ENCODE assay signal across 8 cellular contexts in genomic region chr6:28658475-28659249, GRCh38.
DNase-seq lines count a peak whose midpoint lies in the region; ATAC-seq and TF ChIP-seq lines count a peak whose summit lies in the region.

No MANE protein-coding gene starts in this region.

- no peak for DNase-seq in CD4-positive, CD25-positive, alpha-beta regulatory T cell
- DNase-seq in adipocyte (ENCODE audit: low read depth) (peak; percentile 47), left lung (no peak), colonic mucosa (no peak), NCI-H446 (lab: John Stamatoyannopoulos, UW) (no peak), COLO668 (lab: John Stamatoyannopoulos, UW; ENCODE audit: unreplicated experiment) (no peak)

- H3K9me3 ChIP-seq in CD4-positive, CD25-positive, alpha-beta regulatory T cell (ENCODE audit: control insufficient read depth in 2 of 2, low read length in 2 of 2), result no peaks in the 10 kb centered on the region
- H3K9me3 ChIP-seq in HUES48 (ENCODE audit: control insufficient read depth, insufficient read depth, low read length), result no peaks in the 10 kb centered on the region
- no peaks in the 10 kb centered on the region for H3K9me3 ChIP-seq in adipocyte (ENCODE audit: control insufficient read depth, low read length)
- no peaks in the 10 kb centered on the region for H3K9me3 ChIP-seq in left lung
- no peaks in the 10 kb centered on the region for H3K9me3 ChIP-seq in colonic mucosa

- H3K4me1 ChIP-seq in CD4-positive, CD25-positive, alpha-beta regulatory T cell (ENCODE audit: control insufficient read depth, insufficient read depth, low read length, poor library complexity, severe bottlenecking), result peaks cover 17% of the 10 kb centered on the region
- H3K4me1 ChIP-seq in HUES48 (ENCODE audit: control insufficient read depth, insufficient read depth, low read length), result peaks cover 3% of the 10 kb centered on the region; the same call in 1 of the 2 replicates
- H3K4me1 ChIP-seq in adipocyte (ENCODE audit: control insufficient read depth, insufficient read depth, low read length), result peaks cover 11% of the 10 kb centered on the region
- no peaks in the 10 kb centered on the region for H3K4me1 ChIP-seq in left lung
- H3K4me1 ChIP-seq in colonic mucosa, result peaks cover 4% of the 10 kb centered on the region

- no peak for ATAC-seq in CD4-positive, CD25-positive, alpha-beta regulatory T cell (ENCODE audit: low read depth in 2 of 2)
- ATAC-seq in left lung (no peak), GM21390 (IDR thresholded peaks at IDR 0.05; ENCODE audit: unreplicated experiment) (no peak)

- peak overlapping the region; percentile 14 to 88 (median 72) for H3K4me3 Mint-ChIP-seq in CD4-positive, CD25-positive, alpha-beta regulatory T cell

- no peaks in the 10 kb centered on the region for H3K36me3 Mint-ChIP-seq in CD4-positive, CD25-positive, alpha-beta regulatory T cell

- peaks cover 67% of the 10 kb centered on the region for H3K27me3 Mint-ChIP-seq in CD4-positive, CD25-positive, alpha-beta regulatory T cell

- H3K36me3 ChIP-seq in CD4-positive, CD25-positive, alpha-beta regulatory T cell (ENCODE audit: control insufficient read depth, insufficient read depth, low read length), result no peaks in the 10 kb centered on the region
- H3K36me3 ChIP-seq in HUES48 (ENCODE audit: control insufficient read depth, insufficient read depth, low read length), result no peaks in the 10 kb centered on the region
- H3K36me3 ChIP-seq in adipocyte (ENCODE audit: control insufficient read depth, insufficient read depth, low read length, severe bottlenecking), result no peaks in the 10 kb centered on the region
- no peaks in the 10 kb centered on the region for H3K36me3 ChIP-seq in left lung
- no peaks in the 10 kb centered on the region for H3K36me3 ChIP-seq in colonic mucosa

- peaks cover 0 to 24% (median 10%) of the 10 kb centered on the region in 4 donors for H3K4me1 Mint-ChIP-seq in CD4-positive, CD25-positive, alpha-beta regulatory T cell

- peaks cover 0 to 12% (median 0%) of the 10 kb centered on the region in 7 donors for H3K9me3 Mint-ChIP-seq in CD4-positive, CD25-positive, alpha-beta regulatory T cell

- peak overlapping the region; percentile 15; the same call in 1 of the 2 replicates for H3K9ac ChIP-seq in HUES48 (ENCODE audit: low read depth, low read length)
- peak overlapping the region; percentile 62 for H3K9ac ChIP-seq in adipocyte (ENCODE audit: low read length)
- no peak overlapping the region for H3K9ac ChIP-seq in colonic mucosa (ENCODE audit: low read depth in 2 of 2, low read length in 2 of 2)

- peak overlapping the region; percentile 3 to 87 (median 71) for H3K27ac Mint-ChIP-seq in CD4-positive, CD25-positive, alpha-beta regulatory T cell

- peak overlapping the region; percentile 54 for H3K4me3 ChIP-seq in CD4-positive, CD25-positive, alpha-beta regulatory T cell (ENCODE audit: low read depth, low read length)
- H3K4me3 ChIP-seq in HUES48 (ENCODE audit: low read depth, low read length) (peak overlapping the region; percentile 75), adipocyte (ENCODE audit: low read length) (peak overlapping the region; percentile 90), left lung (peak overlapping the region; percentile 8 to 10), colonic mucosa (no peak overlapping the region)

- TF ChIP-seq CTCF in left lung (IDR thresholded peaks at IDR 0.05), result no peak
- TF ChIP-seq CTCF in colonic mucosa (IDR thresholded peaks at IDR 0.05), result no peak

- H3K27ac ChIP-seq in CD4-positive, CD25-positive, alpha-beta regulatory T cell (ENCODE audit: insufficient read depth, low read length, poor library complexity, severe bottlenecking), result no peak overlapping the region
- no peak overlapping the region for H3K27ac ChIP-seq in HUES48 (ENCODE audit: low read depth, low read length)
- no peak overlapping the region for H3K27ac ChIP-seq in left lung
- no peak overlapping the region for H3K27ac ChIP-seq in colonic mucosa

- intact Hi-C loops in left lung (cut with DNase I) (no loop called here), colonic mucosa (cut with DNase I) (no loop called here)

- peaks cover 45% of the 10 kb centered on the region for H3K27me3 ChIP-seq in CD4-positive, CD25-positive, alpha-beta regulatory T cell (ENCODE audit: control insufficient read depth, insufficient read depth, low read length)
- H3K27me3 ChIP-seq in HUES48 (ENCODE audit: control insufficient read depth, insufficient read depth, low read length) (peaks cover 16% of the 10 kb centered on the region; the same call in 1 of the 2 replicates), adipocyte (replicated peaks; ENCODE audit: control insufficient read depth, insufficient read depth, low read length) (peaks cover 21% of the 10 kb centered on the region), left lung (peaks cover 25 to 78% of the 10 kb centered on the region in 2 donors), colonic mucosa (no peaks in the 10 kb centered on the region)

Comparison
In these comparisons a context has a peak if more than half of its experiments do, and no peak if none do; other contexts are left out.
1. H3K9ac ChIP-seq: peak in HUES48 (single experiment) and adipocyte (single experiment); none in colonic mucosa (0 of 2).